Comparison of ENCODE assay signal across 10 cellular contexts in the genomic region with DNA sequence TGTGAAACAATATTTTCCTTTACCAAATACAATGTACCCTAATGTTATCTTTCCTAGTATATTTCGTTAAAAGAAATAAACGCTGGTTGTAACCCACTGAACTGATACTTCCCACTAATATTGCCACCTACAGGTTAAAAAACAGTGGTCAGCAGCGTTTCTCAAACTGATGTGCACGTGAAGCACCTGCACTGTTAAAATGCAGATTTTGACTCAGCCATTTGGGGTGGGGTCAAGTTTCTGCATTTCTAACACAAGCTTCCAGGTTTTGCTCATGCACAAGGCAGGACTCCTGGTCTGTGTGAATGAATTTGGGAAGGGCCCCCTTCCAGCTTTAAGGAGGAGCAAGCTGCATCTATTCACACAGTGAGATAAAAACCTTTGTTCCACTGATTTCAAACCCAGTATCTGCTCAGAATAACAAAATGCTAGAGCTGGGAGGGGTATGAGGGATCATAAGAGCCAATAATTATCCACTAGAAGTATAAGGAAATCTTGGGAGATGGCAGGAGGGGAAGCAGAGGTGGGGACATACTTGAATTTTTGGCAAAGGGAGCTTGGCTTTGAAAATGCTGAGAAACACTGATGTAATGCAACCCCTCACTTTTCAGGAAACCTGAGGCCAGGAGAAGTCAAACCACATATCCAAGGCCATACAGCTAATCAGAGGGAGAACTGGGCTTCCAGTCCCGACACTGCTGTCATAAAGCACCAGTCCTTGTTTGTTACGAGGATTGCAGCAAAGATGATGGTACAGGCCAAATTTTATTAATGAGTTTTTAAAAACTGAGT.
DNase-seq lines count a peak whose midpoint lies in the region; ATAC-seq, FAIRE-seq and TF ChIP-seq lines count a peak whose summit lies in the region.
"Had no signal": no experiment of that assay in that cellular context is flagged by ENCODE, and none has a peak within 500 bp of the region (broad histone marks: within the 10 kb centered on the region; RNA-seq: fewer than 3 reads in every experiment).

No MANE protein-coding gene starts in this region.

- POLR2A ChIA-PET in Panc1 (lab: Charles Lee) = interaction anchor here (0.5 kb wide), 1 partner anchor 53 kb away, joined by 5 read pairs; no protein-coding TSS in a partner anchor

- ATAC-seq in DND-41 (ENCODE audit: insufficient read depth, low read depth) (no peak), Panc1 (no peak), pancreas (no peak)

- no peak overlapping the region for H3K4me2 ChIP-seq in DND-41 (ENCODE audit: insufficient read depth, low read length)
- no peak overlapping the region for H3K4me2 ChIP-seq in parathyroid adenoma (ENCODE audit: low read length)

- CTCF ChIA-PET in Panc1 (lab: Charles Lee) = no interaction called here

- H2AFZ ChIP-seq in DND-41 (ENCODE audit: low read depth, low read length) (no peak overlapping the region), parathyroid adenoma (no peak overlapping the region)

- WGBS in pancreas, 2 donors = 67 to 72% methylated on average over 6 of the region's 6 CpGs

- H3K4me1 ChIP-seq in DND-41 (ENCODE audit: insufficient read depth, low read length) (peaks cover 33% of the 10 kb centered on the region), Panc1 (ENCODE audit: control insufficient read depth, insufficient read depth, low read length) (peaks cover 12% of the 10 kb centered on the region), parathyroid adenoma (peaks cover 80% of the 10 kb centered on the region), pancreas (peaks cover 0 to 34% (median 3%) of the 10 kb centered on the region in 3 donors)

- intact Hi-C loops in Panc1 (cut with micrococcal nuclease; ENCODE audit: unreplicated experiment) (no loop called here), pancreas (cut with DNase I) (no loop called here)

- H4K20me1 ChIP-seq in DND-41 (ENCODE audit: insufficient read depth, low read length) = peaks cover 21% of the 10 kb centered on the region; the same call in 1 of the 2 replicates

- H3K79me2 ChIP-seq in DND-41 (ENCODE audit: insufficient read depth, low read length) = peaks cover 84% of the 10 kb centered on the region
- peaks cover 72% of the 10 kb centered on the region for H3K79me2 ChIP-seq in parathyroid adenoma

- DNase-seq in DND-41 (no peak), Panc1 (ENCODE audit: low read depth, low spot score) (no peak), fibroblast of the aortic adventitia (ENCODE audit: low read depth) (peak; percentile 85), glomerular visceral epithelial cell (ENCODE audit: extremely low spot score) (no peak), pancreas (no peak), DMS53 treated with DMSO at 0.1 percent for 48 hours (lab: John Stamatoyannopoulos, UW; ENCODE audit: unreplicated experiment) (no peak)
- DNase-seq in stimulated activated CD4-positive, alpha-beta T cell treated with anti-CD3 and anti-CD28 coated beads, Interleukin-4, amount 100 ng/mL, for 24 hours = no peak
- DNase-seq: activated gamma-delta T cell treated with Interleukin-2 at 50 U/mL for 16 hours had no signal

- H3K36me3 ChIP-seq in DND-41 (ENCODE audit: insufficient read depth, low read length) = no peaks in the 10 kb centered on the region
- H3K36me3 ChIP-seq in Panc1 (ENCODE audit: control insufficient read depth, insufficient read depth, low read length) = no peaks in the 10 kb centered on the region
- no peaks in the 10 kb centered on the region for H3K36me3 ChIP-seq in parathyroid adenoma (ENCODE audit: control insufficient read depth, insufficient read depth, low read length)
- H3K36me3 ChIP-seq in pancreas = no peaks in the 10 kb centered on the region
- H3K36me3 ChIP-seq: tibial nerve had no signal

- BruUV-seq in Panc1 (replicated peaks; lab: Mats Ljungman, UMichigan) = no TSS peak

- H3K4me3 ChIP-seq in DND-41 (ENCODE audit: low read depth in 1 of 2, low read length in 2 of 2) = no peak overlapping the region
- no peak overlapping the region for H3K4me3 ChIP-seq in Panc1 (ENCODE audit: low read depth in 2 of 2, low read length in 2 of 2)
- no peak overlapping the region for H3K4me3 ChIP-seq in fibroblast of the aortic adventitia (ENCODE audit: low read depth, low read length)
- no peak overlapping the region for H3K4me3 ChIP-seq in parathyroid adenoma (ENCODE audit: low read depth, low read length)
- H3K4me3 ChIP-seq in pancreas = no peak overlapping the region
- H3K4me3 ChIP-seq: tibial nerve had no signal

- H3K9me3 ChIP-seq in DND-41 (ENCODE audit: insufficient read depth, low read length, severe bottlenecking) (no peaks in the 10 kb centered on the region), Panc1 (ENCODE audit: control insufficient read depth, insufficient read depth, low read depth, low read length) (no peaks in the 10 kb centered on the region), parathyroid adenoma (ENCODE audit: control insufficient read depth, low read length) (no peaks in the 10 kb centered on the region), pancreas (no peaks in the 10 kb centered on the region)
- H3K9me3 ChIP-seq: tibial nerve had no signal

- in situ Hi-C loops in Panc1 (cut with HindIII; ENCODE audit: low pct_unique_long_range_greater_than_20kb, low sequenced_read_pairs) = no loop called here

- TF ChIP-seq CTCF in DND-41 (IDR thresholded peaks at IDR 0.05; ENCODE audit: borderline replicate concordance, extremely low read depth, low read length, poor library complexity, severe bottlenecking) (peak; percentile 29), Panc1 (IDR thresholded peaks at IDR 0.05) (peak; percentile 56), fibroblast of the aortic adventitia (IDR thresholded peaks at IDR 0.05; ENCODE audit: insufficient read depth, low read length) (peak; percentile 31), parathyroid adenoma (IDR thresholded peaks at IDR 0.05) (peak; percentile 30), pancreas (IDR thresholded peaks at IDR 0.05) (no peak)

- FAIRE-seq in pancreas (lab: Jason Lieb, UNC) = no peak

- H3K9ac ChIP-seq in DND-41 (ENCODE audit: low read depth, low read length) (no peak overlapping the region), parathyroid adenoma (no peak overlapping the region)

- H3K27me3 ChIP-seq in DND-41 (ENCODE audit: insufficient read depth, low read length, poor library complexity) (no peaks in the 10 kb centered on the region), Panc1 (ENCODE audit: control insufficient read depth, insufficient read depth, low read length) (no peaks in the 10 kb centered on the region), parathyroid adenoma (ENCODE audit: control insufficient read depth, insufficient read depth, low read length) (no peaks in the 10 kb centered on the region), pancreas (no peaks in the 10 kb centered on the region)
- H3K27me3 ChIP-seq: tibial nerve had no signal

- H3K27ac ChIP-seq in DND-41 (ENCODE audit: low read length) (peak overlapping the region; percentile 14; the same call in 1 of the 2 replicates), Panc1 (ENCODE audit: low read length) (no peak overlapping the region), parathyroid adenoma (peak overlapping the region; percentile 58), pancreas (no peak overlapping the region)

Comparison
In these comparisons a context has a peak if more than half of its experiments do, and no peak if none do; other contexts are left out.
1. H3K27ac ChIP-seq: peak in DND-41 (single experiment) and parathyroid adenoma (single experiment); none in Panc1 (single experiment) and pancreas (0 of 4).
2. CTCF ChIP-seq: peak in DND-41 (single experiment), Panc1 (single experiment), fibroblast of the aortic adventitia (single experiment) and parathyroid adenoma (single experiment); none in pancreas (0 of 4).